16 cellular contexts compared by ENCODE assay signal in genomic region chr12:104467346-104467837, GRCh38. TPM values are rescaled to one million over a fixed set of nuclear protein-coding genes. Genes with fewer than 3 reads are reported as not detected.
DNase-seq lines count a peak whose midpoint lies in the region; ATAC-seq and TF ChIP-seq lines count a peak whose summit lies in the region.
"Had no signal": no experiment of that assay in that cellular context is flagged by ENCODE, and none has a peak within 500 bp of the region (broad histone marks: within the 10 kb centered on the region; RNA-seq: fewer than 3 reads in every experiment).

No MANE protein-coding gene starts in this region.

- no peaks in the 10 kb centered on the region for H3K27me3 ChIP-seq in GM06990 (replicated peaks; ENCODE audit: control insufficient read depth, insufficient read depth, low read length)
- H3K27me3 ChIP-seq in GM23338 (ENCODE audit: insufficient read depth): no peaks in the 10 kb centered on the region

- POLR2A ChIA-PET in T-cell (lab: Charles Lee): no interaction called here

- H3K9me3 Mint-ChIP-seq in T-cell (peaks cover 0 to 6% (median 0%) of the 10 kb centered on the region in 3 donors), immature natural killer cell (no peaks in the 10 kb centered on the region), GM23338 (no peaks in the 10 kb centered on the region)
- H3K9me3 Mint-ChIP-seq: type B pancreatic cell had no signal

- no peak overlapping the region for H2AFZ ChIP-seq in GM23338

- H3K27ac ChIP-seq in GM23338 (ENCODE audit: low read depth): no peak overlapping the region
- H3K27ac ChIP-seq: lower lobe of right lung had no signal

- peaks cover 40% of the 10 kb centered on the region for H3K79me2 ChIP-seq in GM23338 (replicated peaks; ENCODE audit: insufficient read depth)

- H3K4me3 Mint-ChIP-seq in T-cell (peak overlapping the region in 2 of 3 donors; percentile 28 to 31), immature natural killer cell (peak overlapping the region; percentile 67 to 76 (median 74)), GM23338 (no peak overlapping the region)
- H3K4me3 Mint-ChIP-seq: type B pancreatic cell had no signal

- no peak for TF ChIP-seq CTCF in GM06990 (IDR thresholded peaks at IDR 0.05; ENCODE audit: insufficient read depth, low read length, poor library complexity, severe bottlenecking)
- no peak for TF ChIP-seq CTCF in GM23338 (conservative IDR thresholded peaks at IDR 0.05; ENCODE audit: low read depth in 2 of 2)

- H4K20me1 ChIP-seq in GM23338 (replicated peaks; ENCODE audit: insufficient read depth): peaks cover 29% of the 10 kb centered on the region

- H3K27ac Mint-ChIP-seq in T-cell: peak overlapping the region; percentile 78 to 80
- peak overlapping the region; percentile 81 to 91 (median 86) for H3K27ac Mint-ChIP-seq in immature natural killer cell
- no peak overlapping the region for H3K27ac Mint-ChIP-seq in GM23338
- H3K27ac Mint-ChIP-seq: type B pancreatic cell had no signal

- H3F3A ChIP-seq in GM23338 (replicated peaks; ENCODE audit: low read depth): no peaks in the 10 kb centered on the region

- CTCF ChIA-PET in T-cell (lab: Charles Lee): interaction anchor here in 1 of 2 donors (1.2 kb wide), 1 partner anchor 8 kb away, joined by 3 read pairs; no protein-coding TSS in a partner anchor

- H3K27me3 Mint-ChIP-seq in T-cell: no peaks in the 10 kb centered on the region
- H3K27me3 Mint-ChIP-seq in immature natural killer cell (ENCODE audit: low read depth in 3 of 3): no peaks in the 10 kb centered on the region
- peaks cover 5% of the 10 kb centered on the region for H3K27me3 Mint-ChIP-seq in GM23338 (ENCODE audit: insufficient read depth, low read depth, poor library complexity)
- H3K27me3 Mint-ChIP-seq: type B pancreatic cell had no signal

- H3K36me3 Mint-ChIP-seq in T-cell (peaks cover 36% of the 10 kb centered on the region), immature natural killer cell (peaks cover 3 to 9% (median 5%) of the 10 kb centered on the region in 3 donors), GM23338 (ENCODE audit: low read depth) (no peaks in the 10 kb centered on the region)

- H3K4me1 Mint-ChIP-seq in T-cell (peaks cover 82 to 93% (median 93%) of the 10 kb centered on the region in 3 donors), immature natural killer cell (peaks cover 97 to 100% of the 10 kb centered on the region in 2 donors), GM23338 (peaks cover 15% of the 10 kb centered on the region)

- H3K36me3 ChIP-seq in GM06990 (ENCODE audit: control insufficient read depth, insufficient read depth, low read length): no peaks in the 10 kb centered on the region
- no peaks in the 10 kb centered on the region for H3K36me3 ChIP-seq in GM23338 (ENCODE audit: insufficient read depth)
- H3K36me3 ChIP-seq: lower lobe of right lung had no signal

- peaks cover 3% of the 10 kb centered on the region; the same call in 1 of the 2 replicates for H3K9me2 ChIP-seq in GM23338 (ENCODE audit: insufficient read depth)

- H3K4me3 ChIP-seq in GM06990 (replicated peaks; ENCODE audit: low read depth, low read length): peak overlapping the region; percentile 10; the same call in 1 of the 2 replicates
- H3K4me3 ChIP-seq in GM23338: no peak overlapping the region
- H3K4me3 ChIP-seq: lower lobe of right lung, smooth muscle cell had no signal

- peaks cover 12% of the 10 kb centered on the region for H3K4me1 ChIP-seq in GM23338 (ENCODE audit: insufficient read depth)

- DNase-seq in GM06990 (ENCODE audit: extremely low read depth, insufficient read length) (no peak), T-cell (no peak), immature natural killer cell (peak in 2 of 3 donors; percentile 27 to 29), NCI-H1417 (lab: John Stamatoyannopoulos, UW) (no peak), GM23338 (ENCODE audit: low spot score) (no peak), GM03348 (ENCODE audit: low spot score) (no peak)
- DNase-seq in stimulated activated CD4-positive, alpha-beta T cell treated with anti-CD3 and anti-CD28 coated beads, Interleukin-4, amount 100 ng/mL, for 1 hour: no peak
- DNase-seq: activated naive CD4-positive, alpha-beta T cell treated with anti-CD3 and anti-CD28 coated beads, Interleukin-2, amount 50 U/mL, for 16 hours; DMS 273 treated with DMSO at 0.1 percent for 48 hours; hypothalamus; lower lobe of right lung; NCI-H69; SHP77 treated with DMSO at 0.1 percent for 48 hours had no signal

- no peak overlapping the region for H3K4me2 ChIP-seq in GM23338
- H3K4me2 ChIP-seq: smooth muscle cell had no signal

- ATAC-seq in HG02938 (IDR thresholded peaks at IDR 0.05; ENCODE audit: unreplicated experiment): peak; percentile 33
- peak in 1 of 4 experiments; percentile 25 for ATAC-seq in T-cell (replicated peaks in 1 of 4)
- ATAC-seq in GM23338: no peak
- ATAC-seq: lower lobe of right lung had no signal

TF ChIP-seq in GM23338, 12 proteins besides CTCF, POLR2A, EP300 and RAD21 (continues in another document):
- no peak for TF ChIP-seq ZNF462 (CRISPR knock-in tag; IDR thresholded peaks at IDR 0.05)
- no peak for TF ChIP-seq POLR2AphosphoS5 (IDR thresholded peaks at IDR 0.05; ENCODE audit: low read depth)
- TF ChIP-seq EZH2 (IDR thresholded peaks at IDR 0.05; ENCODE audit: low read depth, unreplicated experiment): no peak
- TF ChIP-seq NANOG (IDR thresholded peaks at IDR 0.05; ENCODE audit: borderline replicate concordance): no peak
- no peak for TF ChIP-seq STAT1 (IDR thresholded peaks at IDR 0.05; ENCODE audit: unreplicated experiment)

RNA-seq across cellular contexts. Expression of gene CHST11, which starts 10.6 kb away (rescaled TPM):
- total RNA-seq in T-cell: 10 to 100 TPM; 49.8 to 78.3 (median 63.7) TPM
- polyA plus RNA-seq in immature natural killer cell (10 to 100 TPM; 42.5 to 90.1 (median 78.4) TPM), GM23338 (2016; fragmentation: Nextera tagmentation; extraction: Ambion mirVana) (6.9 and 7.7 TPM in 2 replicates)
- total RNA-seq in GM23338 (2014; rRNA removed; shearing (Covaris generic)): 13.4 and 25.7 TPM in 2 replicates

Comparison
In these comparisons a context has a peak if more than half of its experiments do, and no peak if none do; other contexts are left out.
1. DNase-seq: peak in immature natural killer cell (2 of 3); none in GM06990 (single experiment), T-cell (0 of 34), stimulated activated CD4-positive, alpha-beta T cell treated with anti-CD3 and anti-CD28 coated beads, Interleukin-4, amount 100 ng/mL, for 1 hour (single experiment), NCI-H1417 (0 of 3), GM23338 (single experiment) and GM03348 (single experiment).